ENCODE assay signal across 8 cellular contexts in the genomic region with DNA sequence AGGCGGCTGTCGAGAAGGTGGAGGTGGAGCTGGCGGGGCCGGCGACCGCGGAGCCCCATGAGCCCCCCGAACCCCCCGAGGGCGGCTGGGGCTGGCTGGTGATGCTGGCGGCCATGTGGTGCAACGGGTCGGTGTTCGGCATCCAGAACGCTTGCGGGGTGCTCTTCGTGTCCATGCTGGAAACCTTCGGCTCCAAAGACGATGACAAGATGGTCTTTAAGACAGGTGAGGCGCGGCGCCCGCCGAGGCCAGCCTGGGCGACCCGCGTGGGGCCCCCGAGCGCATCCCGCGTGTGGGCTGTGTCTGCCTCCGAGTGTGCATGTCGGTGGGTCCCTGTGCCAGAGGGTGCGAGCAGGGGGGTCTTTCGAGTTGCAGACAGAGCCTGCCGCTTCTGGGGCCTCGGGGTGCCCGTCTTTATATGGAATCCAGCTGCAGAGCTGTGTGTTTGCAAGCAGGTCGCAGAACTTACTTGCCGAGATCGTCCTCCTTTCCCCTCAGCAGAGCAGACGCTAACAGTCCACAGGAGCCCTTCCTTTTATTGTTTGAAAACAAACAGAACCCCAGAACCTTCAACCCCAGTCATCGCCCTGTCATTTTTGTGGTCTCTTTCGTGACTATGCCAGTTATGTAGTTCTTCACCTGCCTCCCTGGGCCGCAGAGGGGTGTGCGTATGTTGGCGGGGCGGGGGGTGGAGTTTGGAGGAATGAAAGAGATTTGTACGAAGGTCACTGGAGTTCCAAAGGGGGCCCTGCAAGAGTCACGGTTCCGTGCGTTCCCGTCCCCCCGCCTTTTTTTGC. TPM values are rescaled to one million over a fixed set of nuclear protein-coding genes. Genes with fewer than 3 reads are reported as not detected.
DNase-seq lines count a peak whose midpoint lies in the region; ATAC-seq and TF ChIP-seq lines count a peak whose summit lies in the region.

No MANE protein-coding gene starts in this region.

- H3K9ac ChIP-seq in mucosa of stomach (ENCODE audit: low read length), result peak overlapping the region; percentile 39

- intact Hi-C loops in activated CD4-positive, alpha-beta T cell treated with anti-CD3 and anti-CD28 coated beads for 36 hours (cut with DNase I, micrococcal nuclease), result loop anchor here (1.0 to 5.0 kb wide), 13 partner anchors 25 to 906 kb away; a partner anchor contains a TSS

- TF ChIP-seq CTCF in C4-2B (conservative IDR thresholded peaks at IDR 0.05), result no peak
- no peak for TF ChIP-seq CTCF in coronary artery (IDR thresholded peaks at IDR 0.05)

- peaks cover 9% of the 10 kb centered on the region for H3K4me1 ChIP-seq in mucosa of stomach (ENCODE audit: control insufficient read depth, insufficient read depth, low read length)

- no peaks in the 10 kb centered on the region for H3K36me3 Mint-ChIP-seq in activated CD4-positive, alpha-beta T cell treated with anti-CD3 and anti-CD28 coated beads for 36 hours (ENCODE audit: low read depth)

- no peaks in the 10 kb centered on the region for H3K9me3 ChIP-seq in mucosa of stomach (ENCODE audit: control insufficient read depth, low read length)

- H3K4me1 Mint-ChIP-seq in activated CD4-positive, alpha-beta T cell treated with anti-CD3 and anti-CD28 coated beads for 36 hours, result peaks cover 37% of the 10 kb centered on the region

- ATAC-seq in GM19438 (IDR thresholded peaks at IDR 0.05; ENCODE audit: low read depth, unreplicated experiment), result peak; percentile 20
- ATAC-seq in activated CD4-positive, alpha-beta T cell treated with anti-CD3 and anti-CD28 coated beads for 36 hours, result peak; percentile 65

- no peaks in the 10 kb centered on the region for H3K27me3 Mint-ChIP-seq in activated CD4-positive, alpha-beta T cell treated with anti-CD3 and anti-CD28 coated beads for 36 hours

- CTCF ChIA-PET in activated CD4-positive, alpha-beta T cell treated with anti-CD3 and anti-CD28 coated beads for 36 hours (lab: Charles Lee), result interaction anchor here (0.6 to 2.6 kb wide), 3 partner anchors 8 to 408 kb away, joined by 3 to 8 read pairs (median 4); no protein-coding TSS in a partner anchor

- H3K4me3 ChIP-seq in coronary artery, result peak overlapping the region; percentile 87
- peak overlapping the region; percentile 31 for H3K4me3 ChIP-seq in mucosa of stomach (ENCODE audit: low read length)

- in situ Hi-C loops in KBM-7 (cut with MboI; ENCODE audit: low pct_unique_long_range_greater_than_20kb, low sequenced_read_pairs), result no loop called here

- POLR2A ChIA-PET in activated CD4-positive, alpha-beta T cell treated with anti-CD3 and anti-CD28 coated beads for 36 hours (lab: Charles Lee), result interaction anchor here (0.6 to 1.1 kb wide), 3 partner anchors 27 to 105 kb away, joined by 3 to 4 read pairs (median 3); no protein-coding TSS in a partner anchor

- peak overlapping the region; percentile 90 for H3K27ac Mint-ChIP-seq in activated CD4-positive, alpha-beta T cell treated with anti-CD3 and anti-CD28 coated beads for 36 hours

- peak overlapping the region; percentile 63 for H3K27ac ChIP-seq in C4-2B
- peak overlapping the region in 1 of 2 donors; percentile 37 for H3K27ac ChIP-seq in coronary artery

- H3K9me3 Mint-ChIP-seq in activated CD4-positive, alpha-beta T cell treated with anti-CD3 and anti-CD28 coated beads for 36 hours (ENCODE audit: low read depth), result no peaks in the 10 kb centered on the region

- no peaks in the 10 kb centered on the region for H3K36me3 ChIP-seq in mucosa of stomach (ENCODE audit: control insufficient read depth, insufficient read depth, low read length)

- peaks cover 24% of the 10 kb centered on the region for H3K27me3 ChIP-seq in mucosa of stomach (ENCODE audit: control insufficient read depth, insufficient read depth, low read length)

- H3K4me3 Mint-ChIP-seq in activated CD4-positive, alpha-beta T cell treated with anti-CD3 and anti-CD28 coated beads for 36 hours, result peak overlapping the region; percentile 91

- DNase-seq in KBM-7 (peak; percentile 62), coronary artery (ENCODE audit: low spot score) (no peak), NCI-H2196 (lab: John Stamatoyannopoulos, UW; ENCODE audit: unreplicated experiment) (no peak)
- peak; percentile 83 for DNase-seq in activated CD4-positive, alpha-beta T cell treated with anti-CD3 and anti-CD28 coated beads for 36 hours
- DNase-seq in stimulated activated naive CD4-positive, alpha-beta T cell treated with Interleukin-2 at 50 U/mL for 16 hours (lab: John Stamatoyannopoulos, UW), result peak; percentile 33

RNA-seq across cellular contexts. Expression of a gene that starts 0.8 kb away (rescaled TPM):
- 1 to 10 TPM; 6.2 to 7.0 TPM for total RNA-seq in activated CD4-positive, alpha-beta T cell treated with anti-CD3 and anti-CD28 coated beads for 36 hours

Comparison
In these comparisons a context has a peak if more than half of its experiments do, and no peak if none do; other contexts are left out.
1. DNase-seq: peak in KBM-7 (single experiment), activated CD4-positive, alpha-beta T cell treated with anti-CD3 and anti-CD28 coated beads for 36 hours (single experiment) and stimulated activated naive CD4-positive, alpha-beta T cell treated with Interleukin-2 at 50 U/mL for 16 hours (single experiment); none in coronary artery (single experiment) and NCI-H2196 (single experiment).